ENCODE assay signal across 10 cellular contexts in the genomic region with DNA sequence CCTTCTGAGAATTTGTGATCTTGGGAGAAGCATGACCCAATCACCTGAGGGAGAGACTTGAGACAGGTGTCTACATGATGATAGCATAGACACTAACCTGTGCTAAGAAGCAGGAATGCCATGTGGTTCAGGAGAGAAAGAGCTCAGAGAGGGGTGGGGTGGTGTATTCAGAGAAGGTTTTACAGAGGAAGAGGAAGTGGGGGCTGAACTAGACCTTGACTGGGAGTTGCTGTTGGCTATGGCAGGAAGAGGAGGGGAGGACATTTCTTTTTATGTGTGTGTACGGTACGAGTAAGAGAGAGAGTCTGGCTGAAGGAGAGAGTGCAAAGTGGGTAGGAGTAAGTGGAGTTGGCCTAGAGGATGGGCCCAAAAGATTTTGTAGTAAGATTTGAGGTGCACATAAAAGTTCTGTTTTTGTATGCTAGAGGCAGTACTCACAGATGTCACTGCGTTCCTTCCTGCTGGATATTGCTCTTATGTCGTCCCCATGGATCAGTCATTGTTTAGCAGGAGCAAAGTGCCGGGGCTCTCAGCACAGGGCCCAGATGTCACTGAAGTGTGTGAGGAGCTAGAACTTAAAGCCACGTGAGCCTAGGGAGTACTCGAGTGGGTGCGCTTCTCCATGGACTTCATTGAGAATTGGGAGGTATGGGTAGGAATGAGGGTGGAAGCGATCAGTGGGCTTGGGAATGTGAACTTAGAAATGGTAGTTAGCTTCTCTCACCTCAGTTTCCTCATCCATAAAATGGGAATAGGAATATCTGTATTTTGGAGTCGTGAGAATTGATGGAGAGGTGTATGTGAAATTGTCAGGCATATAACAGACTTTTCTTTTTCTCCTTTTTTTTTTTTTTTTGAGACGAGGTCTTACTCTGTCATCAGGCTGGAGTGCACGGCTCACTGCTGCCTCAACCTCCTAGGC. TPM values are rescaled to one million over a fixed set of nuclear protein-coding genes. Genes with fewer than 3 reads are reported as not detected.
DNase-seq lines count a peak whose midpoint lies in the region; ATAC-seq, FAIRE-seq and TF ChIP-seq lines count a peak whose summit lies in the region.
"Had no signal": no experiment of that assay in that cellular context is flagged by ENCODE, and none has a peak within 500 bp of the region (broad histone marks: within the 10 kb centered on the region; RNA-seq: fewer than 3 reads in every experiment).

No MANE protein-coding gene starts in this region.

- ATAC-seq in thoracic aorta (ENCODE audit: insufficient number of reproducible peaks, low FRiP score, low read depth): no peak
- ATAC-seq in GM19397 (IDR thresholded peaks at IDR 0.05; ENCODE audit: unreplicated experiment): no peak

- intact Hi-C loops in endothelial cell of umbilical vein (cut with micrococcal nuclease): no loop called here

- peaks cover 93% of the 10 kb centered on the region for H3K4me1 Mint-ChIP-seq in activated naive CD4-positive, alpha-beta T cell treated with anti-CD3 and anti-CD28 coated beads, Interleukin-2, amount 50 U/mL, for 24 hours

- no peak for TF ChIP-seq POLR2A in endothelial cell of umbilical vein (IDR thresholded peaks at IDR 0.05; ENCODE audit: low read depth, low read length)

- H3K4me1 ChIP-seq in endothelial cell of umbilical vein (ENCODE audit: control insufficient read depth, extremely low read depth, insufficient read depth, low read length): peaks cover 69% of the 10 kb centered on the region
- peaks cover 48 to 72% of the 10 kb centered on the region in 2 donors for H3K4me1 ChIP-seq in thoracic aorta (ENCODE audit: control insufficient read depth in 1 of 2, low read depth in 2 of 2)

- no peak for DNase-seq in activated naive CD4-positive, alpha-beta T cell treated with Interleukin-2 at 50 U/mL for 16 hours
- DNase-seq in SKM-1 (lab: John Stamatoyannopoulos, UW; ENCODE audit: unreplicated experiment) (peak; percentile 67), endothelial cell of umbilical vein (ENCODE audit: low read depth, low spot score) (peak; percentile 27), thoracic aorta (ENCODE audit: low spot score) (no peak), MG63 (no peak), GM10248 (ENCODE audit: extremely low spot score) (no peak)
- DNase-seq: NK-92 treated with Interleukin-12 subunit alpha and Interleukin-12 subunit beta, amount 100 ng/mL, for 24 hours had no signal

- H3K9me3 Mint-ChIP-seq in activated naive CD4-positive, alpha-beta T cell treated with anti-CD3 and anti-CD28 coated beads, Interleukin-2, amount 50 U/mL, for 24 hours: no peaks in the 10 kb centered on the region

- no peaks in the 10 kb centered on the region for H3K9me1 ChIP-seq in endothelial cell of umbilical vein (replicated peaks; ENCODE audit: control insufficient read depth, extremely low read depth, insufficient read depth, low read length)

- peaks cover 37% of the 10 kb centered on the region for H3K36me3 Mint-ChIP-seq in activated naive CD4-positive, alpha-beta T cell treated with anti-CD3 and anti-CD28 coated beads, Interleukin-2, amount 50 U/mL, for 24 hours

- peak; percentile 63 for FAIRE-seq in endothelial cell of umbilical vein (lab: Jason Lieb, UNC)

- H3K4me3 Mint-ChIP-seq in activated naive CD4-positive, alpha-beta T cell treated with anti-CD3 and anti-CD28 coated beads, Interleukin-2, amount 50 U/mL, for 24 hours: peak overlapping the region; percentile 69

- no peaks in the 10 kb centered on the region for H4K20me1 ChIP-seq in endothelial cell of umbilical vein (replicated peaks; ENCODE audit: control insufficient read depth, extremely low read depth, insufficient read depth, low read length)

- H3K27me3 ChIP-seq in endothelial cell of umbilical vein (ENCODE audit: control insufficient read depth in 2 of 2, insufficient read depth in 2 of 2, low read length in 2 of 2): no peaks in the 10 kb centered on the region
- H3K27me3 ChIP-seq in thoracic aorta (replicated peaks; ENCODE audit: insufficient read depth): no peaks in the 10 kb centered on the region
- H3K27me3 ChIP-seq in MG63: no peaks in the 10 kb centered on the region

- no peak overlapping the region for H3K4me3 ChIP-seq in endothelial cell of umbilical vein (replicated peaks in 1 of 3; ENCODE audit: insufficient read depth in 1 of 3, low read depth in 1 of 3, low read length in 3 of 3)
- H3K4me3 ChIP-seq in thoracic aorta: no peak overlapping the region
- H3K4me3 ChIP-seq in MG63: no peak overlapping the region

- CTCF ChIA-PET in endothelial cell of umbilical vein (lab: Charles Lee): interaction anchor here (1.6 to 4.0 kb wide), 4 partner anchors 9 to 24 kb away, joined by 5 to 25 read pairs (median 6); a partner anchor contains a TSS
- CTCF ChIA-PET in GM10248 (lab: Yijun Ruan, JAX): interaction anchor here (1.3 to 15.4 kb wide), 8 partner anchors 9 to 46 kb away, joined by 3 to 268 read pairs (median 14); a partner anchor contains a TSS

- H3K36me3 ChIP-seq in endothelial cell of umbilical vein (ENCODE audit: control insufficient read depth in 2 of 2, extremely low read depth in 1 of 2, insufficient read depth in 2 of 2, low read length in 2 of 2) (peaks cover 4 to 6% of the 10 kb centered on the region in 2 experiments), thoracic aorta (peaks cover 17% of the 10 kb centered on the region), MG63 (peaks cover 13% of the 10 kb centered on the region)

- peaks cover 52% of the 10 kb centered on the region for H3K79me2 ChIP-seq in endothelial cell of umbilical vein (ENCODE audit: control insufficient read depth, insufficient read depth, low read length)

- H3K27me3 Mint-ChIP-seq in activated naive CD4-positive, alpha-beta T cell treated with anti-CD3 and anti-CD28 coated beads, Interleukin-2, amount 50 U/mL, for 24 hours: no peaks in the 10 kb centered on the region

- TF ChIP-seq CTCF in endothelial cell of umbilical vein (IDR thresholded peaks at IDR 0.05; ENCODE audit: extremely low read depth in 1 of 2, insufficient read depth in 1 of 2, low read depth in 1 of 2, low read length in 2 of 2) (no peak), thoracic aorta (IDR thresholded peaks at IDR 0.05) (no peak), GM10248 (IDR thresholded peaks at IDR 0.05; ENCODE audit: control extremely low read depth, extremely low read depth, low read depth, missing control alignments) (no peak)

- H3K9ac ChIP-seq in endothelial cell of umbilical vein (replicated peaks; ENCODE audit: extremely low read depth, insufficient read depth, low read length): no peak overlapping the region

- no peaks in the 10 kb centered on the region for H3K9me3 ChIP-seq in endothelial cell of umbilical vein (replicated peaks; ENCODE audit: control insufficient read depth, insufficient read depth, low read length)
- no peaks in the 10 kb centered on the region for H3K9me3 ChIP-seq in thoracic aorta
- no peaks in the 10 kb centered on the region for H3K9me3 ChIP-seq in MG63

- H3K4me2 ChIP-seq in endothelial cell of umbilical vein (ENCODE audit: insufficient read depth, low read length): peak overlapping the region; percentile 39

- no TSS peak for BruUV-seq in endothelial cell of umbilical vein (replicated peaks; lab: Mats Ljungman, UMichigan)

- H3K27ac Mint-ChIP-seq in activated naive CD4-positive, alpha-beta T cell treated with anti-CD3 and anti-CD28 coated beads, Interleukin-2, amount 50 U/mL, for 24 hours: peak overlapping the region; percentile 68

- H3K27ac ChIP-seq in endothelial cell of umbilical vein (ENCODE audit: insufficient read depth, low read depth, low read length) (no peak overlapping the region), thoracic aorta (peak overlapping the region; percentile 17 to 79)
- H3K27ac ChIP-seq: C4-2B had no signal

- dilution Hi-C loops in endothelial cell of umbilical vein (cut with MboI; ENCODE audit: extremely low pct_ligation_motif_present, low sequenced_read_pairs): no loop called here

- POLR2A ChIA-PET in endothelial cell of umbilical vein (lab: Charles Lee) (interaction anchor here (0.7 kb wide), 2 partner anchors 25 to 544 kb away, joined by 5 to 6 read pairs; a partner anchor contains a TSS), GM10248 (lab: Yijun Ruan, JAX) (no interaction called here)

- no peak overlapping the region for H2AFZ ChIP-seq in endothelial cell of umbilical vein (ENCODE audit: low read depth, low read length)

RNA-seq across cellular contexts. Expression of a gene that starts 22.1 kb away (rescaled TPM):
- 68.0 and 68.7 TPM in 2 replicates for total RNA-seq in endothelial cell of umbilical vein
- polyA plus RNA-seq in endothelial cell of umbilical vein: 86.5 and 92.0 TPM in 2 replicates
- 29.2 and 31.1 TPM in 2 replicates for polyA plus RNA-seq in endothelial cell of umbilical vein (2011; cell fraction: cytosol; rRNA removed)
- 261 and 278 TPM in 2 replicates for polyA plus RNA-seq in endothelial cell of umbilical vein (2011; cell fraction: nucleus; rRNA removed)
- polyA plus RNA-seq in endothelial cell of umbilical vein (2012): 42.1 and 42.7 TPM in 2 replicates
- 295 and 328 TPM in 2 replicates for polyA minus RNA-seq in endothelial cell of umbilical vein
- 30.9 TPM for polyA minus RNA-seq in endothelial cell of umbilical vein (2011; cell fraction: cytosol; rRNA and poly(A)+ RNA removed)
- polyA minus RNA-seq in endothelial cell of umbilical vein (2011; cell fraction: nucleus; rRNA and poly(A)+ RNA removed): 113 and 174 TPM in 2 replicates
- 100 to 1,000 TPM in 1 of 2 donors, 10 to 100 TPM in 1; 92.1 to 125 TPM for total RNA-seq in thoracic aorta
- total RNA-seq in MG63 (2014; rRNA removed; shearing (Covaris generic); ENCODE audit: low replicate concordance): 3.9 and 6.5 TPM in 2 replicates

RNA-seq across cellular contexts. Expression of a gene that starts 24.3 kb away (rescaled TPM):
- total RNA-seq in endothelial cell of umbilical vein (22.0 and 22.9 TPM in 2 replicates), thoracic aorta (10 to 100 TPM; 15.6 to 22.6 TPM)
- polyA plus RNA-seq in endothelial cell of umbilical vein: 7.1 and 8.3 TPM in 2 replicates
- 7.5 and 7.8 TPM in 2 replicates for polyA plus RNA-seq in endothelial cell of umbilical vein (2011; cell fraction: cytosol; rRNA removed)
- 22.1 and 25.3 TPM in 2 replicates for polyA plus RNA-seq in endothelial cell of umbilical vein (2011; cell fraction: nucleus; rRNA removed)
- 11.1 and 13.5 TPM in 2 replicates for polyA plus RNA-seq in endothelial cell of umbilical vein (2012)
- polyA minus RNA-seq in endothelial cell of umbilical vein: 10.5 and 11.7 TPM in 2 replicates
- polyA minus RNA-seq in endothelial cell of umbilical vein (2011; cell fraction: cytosol; rRNA and poly(A)+ RNA removed): 8.7 TPM
- 17.4 and 18.6 TPM in 2 replicates for polyA minus RNA-seq in endothelial cell of umbilical vein (2011; cell fraction: nucleus; rRNA and poly(A)+ RNA removed)
- 5.5 and 5.7 TPM in 2 replicates for total RNA-seq in MG63 (2014; rRNA removed; shearing (Covaris generic); ENCODE audit: low replicate concordance)

RNA-seq across cellular contexts. Expression of a gene that starts 24.4 kb away (rescaled TPM):
- total RNA-seq in endothelial cell of umbilical vein (33.8 and 43.4 TPM in 2 replicates), thoracic aorta (10 to 100 TPM; 46.6 to 74.2 TPM)
- polyA plus RNA-seq in endothelial cell of umbilical vein: 54.6 and 57.9 TPM in 2 replicates
- 30.6 and 34.2 TPM in 2 replicates for polyA plus RNA-seq in endothelial cell of umbilical vein (2011; cell fraction: cytosol; rRNA removed)
- polyA plus RNA-seq in endothelial cell of umbilical vein (2011; cell fraction: nucleus; rRNA removed): 255 and 271 TPM in 2 replicates
- 29.6 and 30.4 TPM in 2 replicates for polyA plus RNA-seq in endothelial cell of umbilical vein (2012)
- polyA minus RNA-seq in endothelial cell of umbilical vein: 52.7 and 66.7 TPM in 2 replicates
- polyA minus RNA-seq in endothelial cell of umbilical vein (2011; cell fraction: cytosol; rRNA and poly(A)+ RNA removed): 44.1 TPM
- polyA minus RNA-seq in endothelial cell of umbilical vein (2011; cell fraction: nucleus; rRNA and poly(A)+ RNA removed): 52.5 and 55.0 TPM in 2 replicates
- total RNA-seq in MG63 (2014; rRNA removed; shearing (Covaris generic); ENCODE audit: low replicate concordance): 42.5 and 81.1 TPM in 2 replicates

RNA-seq across cellular contexts. Expression of a gene that starts 41.2 kb away (rescaled TPM):
- 24.0 and 24.3 TPM in 2 replicates for total RNA-seq in endothelial cell of umbilical vein
- polyA plus RNA-seq in endothelial cell of umbilical vein: 41.8 and 45.4 TPM in 2 replicates
- polyA plus RNA-seq in endothelial cell of umbilical vein (2011; cell fraction: cytosol; rRNA removed): 21.1 and 23.7 TPM in 2 replicates
- polyA plus RNA-seq in endothelial cell of umbilical vein (2011; cell fraction: nucleus; rRNA removed): 20.0 and 20.8 TPM in 2 replicates
- 25.3 and 38.2 TPM in 2 replicates for polyA plus RNA-seq in endothelial cell of umbilical vein (2012)
- polyA minus RNA-seq in endothelial cell of umbilical vein: 28.4 and 36.6 TPM in 2 replicates
- 6.1 TPM for polyA minus RNA-seq in endothelial cell of umbilical vein (2011; cell fraction: cytosol; rRNA and poly(A)+ RNA removed)
- 8.0 and 8.3 TPM in 2 replicates for polyA minus RNA-seq in endothelial cell of umbilical vein (2011; cell fraction: nucleus; rRNA and poly(A)+ RNA removed)
- total RNA-seq in thoracic aorta: 10 to 100 TPM; 17.8 to 34.9 TPM
- 10.4 and 13.7 TPM in 2 replicates for total RNA-seq in MG63 (2014; rRNA removed; shearing (Covaris generic); ENCODE audit: low replicate concordance)

RNA-seq across cellular contexts. Expression of a gene that starts 50.5 kb away (rescaled TPM):
- total RNA-seq in endothelial cell of umbilical vein (0.66 and 0.99 TPM in 2 replicates), thoracic aorta (1 to 10 TPM; 2.0 to 9.1 TPM)
- polyA plus RNA-seq in endothelial cell of umbilical vein: 0.57 and 0.70 TPM in 2 replicates
- 0.32 and 0.34 TPM in 2 replicates for polyA plus RNA-seq in endothelial cell of umbilical vein (2011; cell fraction: cytosol; rRNA removed)
- 1.5 and 3.2 TPM in 2 replicates for polyA plus RNA-seq in endothelial cell of umbilical vein (2011; cell fraction: nucleus; rRNA removed)
- polyA plus RNA-seq in endothelial cell of umbilical vein (2012): 0.44 and 0.80 TPM in 2 replicates
- 0.87 and 1.9 TPM in 2 replicates for polyA minus RNA-seq in endothelial cell of umbilical vein
- 27.9 TPM for polyA minus RNA-seq in endothelial cell of umbilical vein (2011; cell fraction: cytosol; rRNA and poly(A)+ RNA removed)
- polyA minus RNA-seq in endothelial cell of umbilical vein (2011; cell fraction: nucleus; rRNA and poly(A)+ RNA removed): 0.29 TPM in 1 of 2 replicates, not detected in the other
- total RNA-seq in MG63 (2014; rRNA removed; shearing (Covaris generic); ENCODE audit: low replicate concordance): 0.36 TPM in 1 of 2 replicates, not detected in the other

Comparison
In these comparisons a context has a peak if more than half of its experiments do, and no peak if none do; other contexts are left out.
1. DNase-seq: peak in SKM-1 (single experiment) and endothelial cell of umbilical vein (single experiment); none in activated naive CD4-positive, alpha-beta T cell treated with Interleukin-2 at 50 U/mL for 16 hours (single experiment), thoracic aorta (single experiment), MG63 (single experiment) and GM10248 (single experiment).